2 cellular contexts compared by ENCODE assay signal in genomic region chr4:53671757-53672156, GRCh38.
TF ChIP-seq lines count a peak whose summit lies in the region.

No MANE protein-coding gene starts in this region.

TF ChIP-seq in liver, 16 proteins besides CTCF, POLR2A, EP300 and RAD21 (continued from another document):
- no peak for TF ChIP-seq JUND (IDR thresholded peaks at IDR 0.05)
- peak; percentile 57 for TF ChIP-seq MAX (IDR thresholded peaks at IDR 0.05)
- TF ChIP-seq YY1 (IDR thresholded peaks at IDR 0.05), result peak; percentile 68
- TF ChIP-seq ZBTB33 (IDR thresholded peaks at IDR 0.05), result no peak
- TF ChIP-seq NR2F2 (IDR thresholded peaks at IDR 0.05), result no peak

TF ChIP-seq in HepG2, 621 proteins besides CTCF, POLR2A, EP300 and RAD21 (continued from another document):
- TF ChIP-seq LRRFIP1 (CRISPR knock-in tag; conservative IDR thresholded peaks at IDR 0.05) (no peak), ZNF496 (CRISPR knock-in tag; IDR thresholded peaks at IDR 0.05; ENCODE audit: insufficient replicate concordance) (no peak)
